9 cellular contexts compared by ENCODE assay signal in genomic region chr2:66508358-66509071, GRCh38.
A peak's percentile ranks its signal among the peaks of the same experiment; 100 is the strongest.
DNase-seq lines count a peak whose midpoint lies in the region; ATAC-seq, FAIRE-seq and TF ChIP-seq lines count a peak whose summit lies in the region.
"Had no signal": no experiment of that assay in that cellular context is flagged by ENCODE, and none has a peak within 500 bp of the region (broad histone marks: within the 10 kb centered on the region; RNA-seq: fewer than 3 reads in every experiment).

No MANE protein-coding gene starts in this region.

- no peak overlapping the region for H2AK9ac ChIP-seq in IMR-90 (replicated peaks; ENCODE audit: low read depth, low read length, poor library complexity)

- peak; percentile 49 for DNase-seq in IMR-90
- peak in 2 of 4 donors; percentile 37 for DNase-seq in body of pancreas
- no peak for DNase-seq in thoracic aorta (ENCODE audit: low spot score)
- no peak for DNase-seq in T1000 (lab: John Stamatoyannopoulos, UW)
- no peak for DNase-seq in sciatic nerve (ENCODE audit: low spot score)
- DNase-seq: nucleus accumbens had no signal

- H2BK15ac ChIP-seq in IMR-90 (ENCODE audit: low read depth, low read length) = no peak overlapping the region

- H4K5ac ChIP-seq in IMR-90 (ENCODE audit: low read depth, low read length) = no peak overlapping the region

- H3K9me3 ChIP-seq in IMR-90 (ENCODE audit: control insufficient read depth, insufficient read depth, low read length) (no peaks in the 10 kb centered on the region), body of pancreas (no peaks in the 10 kb centered on the region), thoracic aorta (no peaks in the 10 kb centered on the region)

- H3K9me1 ChIP-seq in IMR-90 (ENCODE audit: insufficient read depth, low read length) = peaks cover 21% of the 10 kb centered on the region

- peak overlapping the region; percentile 79 for H3K23ac ChIP-seq in IMR-90 (ENCODE audit: low read depth, low read length)

- H2AK5ac ChIP-seq in IMR-90 (ENCODE audit: low read depth, low read length) = no peak overlapping the region

- intact Hi-C loops in IMR-90 (cut with micrococcal nuclease) = no loop called here
- intact Hi-C loops in body of pancreas (cut with DNase I) = no loop called here
- intact Hi-C loops in sciatic nerve (cut with DNase I) = no loop called here

- H4K8ac ChIP-seq in IMR-90 (ENCODE audit: low read depth in 2 of 2, low read length in 2 of 2) = peak overlapping the region in 1 of 2 experiments; percentile 18; a peak in 1 of 4 replicates

- H2BK5ac ChIP-seq in IMR-90 (ENCODE audit: low read depth, low read length, poor library complexity, severe bottlenecking) = peak overlapping the region; percentile 28

- in situ Hi-C loops in IMR-90 (cut with MboI; ENCODE audit: low sequenced_read_pairs) = no loop called here

- H3K4ac ChIP-seq in IMR-90 (ENCODE audit: low read depth, low read length) = 0 out of 2 replicates have a peak overlapping the region, but pooled peaks have one; percentile 11

- H3K36me3 ChIP-seq in IMR-90 (ENCODE audit: control insufficient read depth, insufficient read depth, low read length) (peaks cover 27% of the 10 kb centered on the region), body of pancreas (replicated peaks in 1 of 2; ENCODE audit: insufficient read depth in 1 of 2, low read depth in 2 of 2) (peaks cover 0 to 1% of the 10 kb centered on the region in 2 donors), thoracic aorta (no peaks in the 10 kb centered on the region)

- H3K4me2 ChIP-seq in IMR-90 (ENCODE audit: low read depth, low read length) = peak overlapping the region; percentile 44

- H3K14ac ChIP-seq in IMR-90 (replicated peaks; ENCODE audit: low read depth, low read length) = peak overlapping the region; percentile 42; the same call in 1 of the 2 replicates

- TF ChIP-seq POLR2A in IMR-90 (IDR thresholded peaks at IDR 0.05; ENCODE audit: low read depth, low read length) (no peak), body of pancreas (IDR thresholded peaks at IDR 0.05) (no peak)

- no peak overlapping the region for H3K18ac ChIP-seq in IMR-90 (ENCODE audit: low read depth, low read length)

- no peak overlapping the region for H2AFZ ChIP-seq in IMR-90 (replicated peaks; ENCODE audit: low read length, poor library complexity)

- POLR2A ChIA-PET in IMR-90 (lab: Charles Lee; ENCODE audit: unreplicated experiment) = no interaction called here

- TF ChIP-seq RAD21 in IMR-90 (IDR thresholded peaks at IDR 0.05; ENCODE audit: low read length) = no peak

- H3K4me3 ChIP-seq in IMR-90 (ENCODE audit: insufficient read depth, low read depth, low read length) (no peak overlapping the region), body of pancreas (no peak overlapping the region), thoracic aorta (peak overlapping the region; percentile 19)

- peaks cover 21 to 71% of the 10 kb centered on the region in 2 experiments for H3K79me1 ChIP-seq in IMR-90 (ENCODE audit: low read depth in 1 of 2, low read length in 2 of 2)

- peak overlapping the region; percentile 0; the same call in 1 of the 2 replicates for H3K56ac ChIP-seq in IMR-90 (ENCODE audit: extremely low read depth, insufficient read depth, low read length)

- H3K4me1 ChIP-seq in IMR-90 (ENCODE audit: control insufficient read depth, insufficient read depth, low read length) (peaks cover 36% of the 10 kb centered on the region), body of pancreas (peaks cover 75% of the 10 kb centered on the region), thoracic aorta (ENCODE audit: control insufficient read depth in 1 of 2, low read depth in 2 of 2) (peaks cover 16 to 51% of the 10 kb centered on the region in 2 donors)

- CTCF ChIA-PET in IMR-90 (lab: Yijun Ruan, JAX) = interaction anchor here (0.6 kb wide), 1 partner anchor 864 kb away, joined by 3 read pairs; no protein-coding TSS in a partner anchor

- WGBS in IMR-90 (ENCODE audit: extremely low coverage in 2 of 2, insufficient read length in 1 of 2), 2 experiments = 39% methylated on average over 4 of the region's 20 CpGs; no CpG with 5 or more reads in 1 of the 2 experiments
- WGBS in body of pancreas, 2 donors = 39 to 41% methylated on average over 19 to 20 of the region's 20 CpGs

- BruUV-seq in IMR-90 (replicated peaks; lab: Mats Ljungman, UMichigan) = no TSS peak

- H2BK120ac ChIP-seq in IMR-90 (ENCODE audit: low read depth, low read length) = no peak overlapping the region

- dilution Hi-C loops in IMR-90 (cut with HindIII; ENCODE audit: low sequenced_read_pairs, unreplicated experiment) = no loop called here

- no peak overlapping the region for H4K91ac ChIP-seq in IMR-90 (ENCODE audit: insufficient read depth, low read depth, low read length)

- peak; percentile 82 for FAIRE-seq in islet of Langerhans (lab: Jason Lieb, UNC)

- no peak overlapping the region for H2BK20ac ChIP-seq in IMR-90 (ENCODE audit: low read depth, low read length)

- H3K9ac ChIP-seq in IMR-90 (ENCODE audit: low read depth, low read length) = peak overlapping the region; percentile 1; the same call in 1 of the 2 replicates

- H3K27me3 ChIP-seq in IMR-90 (ENCODE audit: control insufficient read depth, insufficient read depth, low read length) (no peaks in the 10 kb centered on the region), body of pancreas (no peaks in the 10 kb centered on the region), thoracic aorta (replicated peaks; ENCODE audit: insufficient read depth) (no peaks in the 10 kb centered on the region)

- H3K27ac ChIP-seq in IMR-90 (ENCODE audit: insufficient read depth, low read length) = peak overlapping the region; percentile 41
- H3K27ac ChIP-seq in body of pancreas = peak overlapping the region; percentile 13 to 61 (median 34)
- peak overlapping the region in 1 of 2 donors; percentile 11 for H3K27ac ChIP-seq in thoracic aorta

- H4K20me1 ChIP-seq in IMR-90 (ENCODE audit: insufficient read depth, low read length) = peaks cover 89% of the 10 kb centered on the region

- ATAC-seq in IMR-90 (ENCODE audit: low read depth) = no peak; the same call in 1 of the 2 replicates
- ATAC-seq in body of pancreas = peak; percentile 27
- ATAC-seq in thoracic aorta (ENCODE audit: insufficient number of reproducible peaks, low FRiP score, low read depth) = no peak
- no peak for ATAC-seq in esophagus mucosa
- no peak for ATAC-seq in HG02763 (IDR thresholded peaks at IDR 0.05; ENCODE audit: unreplicated experiment)
- ATAC-seq in sciatic nerve = no peak

- TF ChIP-seq CTCF in IMR-90 (conservative IDR thresholded peaks at IDR 0.05; ENCODE audit: low read depth, low read length) = no peak
- TF ChIP-seq CTCF in body of pancreas (IDR thresholded peaks at IDR 0.05) = no peak
- TF ChIP-seq CTCF in thoracic aorta (IDR thresholded peaks at IDR 0.05) = no peak

TF ChIP-seq in IMR-90, 13 proteins besides CTCF, POLR2A, EP300 and RAD21:
- TF ChIP-seq USF2 (IDR thresholded peaks at IDR 0.05; ENCODE audit: low read depth, low read length) (no peak), CEBPB (IDR thresholded peaks at IDR 0.05; ENCODE audit: low read depth, low read length) (no peak), MXI1 (IDR thresholded peaks at IDR 0.05; ENCODE audit: borderline replicate concordance, low read depth, low read length) (no peak), FOS (IDR thresholded peaks at IDR 0.05; ENCODE audit: low read depth, low read length) (no peak), BHLHE40 (IDR thresholded peaks at IDR 0.05; ENCODE audit: low read depth, low read length) (no peak), CHD1 (IDR thresholded peaks at IDR 0.05; ENCODE audit: low read depth, low read length) (no peak), MAZ (IDR thresholded peaks at IDR 0.05; ENCODE audit: borderline replicate concordance, low read depth, low read length) (no peak), SMC3 (IDR thresholded peaks at IDR 0.05; ENCODE audit: low read depth, low read length) (no peak), RCOR1 (IDR thresholded peaks at IDR 0.05; ENCODE audit: insufficient replicate concordance, low read length) (no peak)
TF ChIP-seq in IMR-90: peak in this region for 0.
